8 cellular contexts compared by ENCODE assay signal in genomic region chr7:102432476-102433318, GRCh38. TPM values are rescaled to one million over a fixed set of nuclear protein-coding genes. Genes with fewer than 3 reads are reported as not detected.
A peak's percentile ranks its signal among the peaks of the same experiment; 100 is the strongest.
DNase-seq lines count a peak whose midpoint lies in the region; ATAC-seq and TF ChIP-seq lines count a peak whose summit lies in the region.

No MANE protein-coding gene starts in this region.

- H3K27ac ChIP-seq in PC-9: no peak overlapping the region

- H3K4me3 ChIP-seq in PC-9 (peak overlapping the region; percentile 84; the same call in 1 of the 2 replicates), endocrine pancreas (ENCODE audit: control insufficient read depth, insufficient read depth, low read length) (no peak overlapping the region)

- POLR2A ChIA-PET in PC-9 (lab: Charles Lee; ENCODE audit: unreplicated experiment): no interaction called here

- peak overlapping the region; percentile 43 for H3K9ac ChIP-seq in endocrine pancreas (ENCODE audit: control insufficient read depth, insufficient read depth, low read length)

- H2AFZ ChIP-seq in PC-9: no peak overlapping the region

- no peaks in the 10 kb centered on the region for H3K9me3 Mint-ChIP-seq in natural killer cell

- H3K27me3 ChIP-seq in PC-9 (ENCODE audit: insufficient read depth, low read depth) (no peaks in the 10 kb centered on the region), endocrine pancreas (ENCODE audit: control insufficient read depth, insufficient read depth, low read length) (no peaks in the 10 kb centered on the region)

- H3K27me3 Mint-ChIP-seq in natural killer cell (ENCODE audit: low read depth in 2 of 2): no peaks in the 10 kb centered on the region

- H3K4me3 Mint-ChIP-seq in natural killer cell: peak overlapping the region; percentile 86

- peaks cover 17% of the 10 kb centered on the region for H3F3A ChIP-seq in PC-9 (ENCODE audit: insufficient read depth, low read depth)

- H3K4me1 ChIP-seq in PC-9 (replicated peaks; ENCODE audit: insufficient read depth) (0 out of 2 replicates have a peak, but pooled peaks cover 6% of the 10 kb centered on the region), endocrine pancreas (ENCODE audit: control insufficient read depth, insufficient read depth, low read length) (no peaks in the 10 kb centered on the region)

- no peak for DNase-seq in PC-9
- DNase-seq in natural killer cell: no peak
- DNase-seq in erythroblast (lab: John Stamatoyannopoulos, UW): no peak
- DNase-seq in DMS153 treated with DMSO at 0.1 percent for 48 hours (lab: John Stamatoyannopoulos, UW; ENCODE audit: unreplicated experiment): no peak
- DNase-seq in HCEC 1CT: no peak

- no peaks in the 10 kb centered on the region for H3K9me3 ChIP-seq in PC-9 (ENCODE audit: insufficient read depth, low read depth)
- H3K9me3 ChIP-seq in endocrine pancreas (ENCODE audit: control insufficient read depth, low read length): no peaks in the 10 kb centered on the region

- no peak for TF ChIP-seq POLR2A in erythroblast (IDR thresholded peaks at IDR 0.05; ENCODE audit: low read length)

- no peaks in the 10 kb centered on the region for H3K79me2 ChIP-seq in PC-9 (ENCODE audit: low read depth)

- ATAC-seq in GM18861 (IDR thresholded peaks at IDR 0.05; ENCODE audit: unreplicated experiment): peak; percentile 20
- peak; percentile 27 for ATAC-seq in HG02610 (IDR thresholded peaks at IDR 0.05; ENCODE audit: unreplicated experiment)
- peak; percentile 51 to 59 (median 55) for ATAC-seq in natural killer cell

- peak overlapping the region; percentile 74 for H3K4me2 ChIP-seq in PC-9

- no peaks in the 10 kb centered on the region for H3K9me2 ChIP-seq in PC-9 (ENCODE audit: insufficient read depth)

- H3K27ac Mint-ChIP-seq in natural killer cell: peak overlapping the region; percentile 84 to 100

- H3K36me3 Mint-ChIP-seq in natural killer cell: no peaks in the 10 kb centered on the region

- TF ChIP-seq CTCF in PC-9 (conservative IDR thresholded peaks at IDR 0.05) (no peak), natural killer cell (IDR thresholded peaks at IDR 0.05) (no peak)

- intact Hi-C loops in PC-9 (cut with micrococcal nuclease; ENCODE audit: unreplicated experiment): no loop called here
- intact Hi-C loops in natural killer cell (cut with micrococcal nuclease): loop anchor here (2.0 kb wide), 1 partner anchor 28 kb away; no protein-coding TSS in a partner anchor

- H3K4me1 Mint-ChIP-seq in natural killer cell: peaks cover 36 to 53% of the 10 kb centered on the region in 2 donors

- no peaks in the 10 kb centered on the region; the same call in 1 of the 2 replicates for H4K20me1 ChIP-seq in PC-9 (ENCODE audit: insufficient read depth)

- H3K36me3 ChIP-seq in PC-9 (ENCODE audit: low read depth) (no peaks in the 10 kb centered on the region), endocrine pancreas (ENCODE audit: control insufficient read depth, insufficient read depth, low read length) (no peaks in the 10 kb centered on the region)

- CTCF ChIA-PET in PC-9 (lab: Charles Lee): interaction anchor here (0.6 kb wide), 1 partner anchor 1443 kb away, joined by 3 read pairs; no protein-coding TSS in a partner anchor

- no TSS peak for BruUV-seq in PC-9 (replicated peaks; lab: Mats Ljungman, UMichigan)

RNA-seq across cellular contexts. Expression of gene ORAI2, which starts 0.7 kb away (rescaled TPM):
- total RNA-seq in PC-9 (2021) (53.3 and 59.7 TPM in 2 replicates), natural killer cell (10 to 100 TPM; 39.1 to 55.0 (median 41.3) TPM)

RNA-seq across cellular contexts. Expression of gene ALKBH4, which starts 32.0 kb away (rescaled TPM):
- 10.9 and 18.1 TPM in 2 replicates for total RNA-seq in PC-9 (2021)
- total RNA-seq in natural killer cell: 1 to 10 TPM; 4.1 to 9.2 (median 9.1) TPM

RNA-seq across cellular contexts. Expression of gene LRWD1, which starts 32.1 kb away (rescaled TPM):
- total RNA-seq in PC-9 (2021) (35.3 and 57.9 TPM in 2 replicates), natural killer cell (10 to 100 TPM; 20.0 to 24.1 (median 20.4) TPM)

RNA-seq across cellular contexts. Expression of gene PRKRIP1, which starts 36.5 kb away (rescaled TPM):
- 34.6 and 43.1 TPM in 2 replicates for total RNA-seq in PC-9 (2021)
- total RNA-seq in natural killer cell: 10 to 100 TPM; 38.2 to 44.2 (median 39.5) TPM

RNA-seq across cellular contexts. Expression of gene POLR2J, which starts 46.0 kb away (rescaled TPM):
- total RNA-seq in PC-9 (2021) (50.2 and 66.9 TPM in 2 replicates), natural killer cell (10 to 100 TPM; 35.3 to 44.5 (median 44.5) TPM)
